ENCODE assay signal across 24 cellular contexts in genomic region chr10:49118450-49118849, GRCh38. TPM values are rescaled to one million over a fixed set of nuclear protein-coding genes. Genes with fewer than 3 reads are reported as not detected.
"Had no signal": no experiment of that assay in that cellular context is flagged by ENCODE, and none has a peak within 500 bp of the region (broad histone marks: within the 10 kb centered on the region; RNA-seq: fewer than 3 reads in every experiment).

No MANE protein-coding gene starts in this region.

- H3K9me3 ChIP-seq: esophagus squamous epithelium, gastroesophageal sphincter, mucosa of descending colon had no signal

- H3K4me3 Mint-ChIP-seq: activated CD4-positive, alpha-beta memory T cell treated with anti-CD3 and anti-CD28 coated beads for 36 hours; activated CD8-positive, alpha-beta memory T cell treated with anti-CD3 and anti-CD28 coated beads, Interleukin-2, amount 10 ng/mL, durations not matched to agents 7 days and 5 days; activated naive CD4-positive, alpha-beta T cell treated with anti-CD3 and anti-CD28 coated beads, Interleukin-2, amount 50 U/mL, for 24 hours; activated T-helper 1 cell treated with anti-CD3 and anti-CD28 coated beads, Interleukin-12 subunit alpha, Interleukin-12 subunit beta, Interleukin-2, Interleukin-4 antibody, amounts not matched to agents 30 ng/mL and 10 ng/mL and 1 ng/mL, durations not matched to agents 14 hours and 24 hours and 36 hours; memory B cell had no signal

- H3K4me1 Mint-ChIP-seq: memory B cell had no signal

- DNase-seq: activated CD4-positive, alpha-beta memory T cell treated with anti-CD3 and anti-CD28 coated beads for 36 hours; activated CD4-positive, alpha-beta T cell treated with anti-CD3 and anti-CD28 coated beads for 48 hours; activated CD8-positive, alpha-beta memory T cell treated with anti-CD3 and anti-CD28 coated beads, Interleukin-2, amount 10 ng/mL, durations not matched to agents 7 days and 5 days; activated gamma-delta T cell treated with Interleukin-2 at 50 U/mL for 16 hours; aorta; brain microvascular endothelial cell; dermis blood vessel endothelial cell; effector memory CD4-positive, alpha-beta T cell; esophagus squamous epithelium; left cardiac atrium; mucosa of descending colon; stimulated activated CD4-positive, alpha-beta T cell treated with anti-CD3 and anti-CD28 coated beads, Interleukin-4, amount 100 ng/mL, for 1 hour; stimulated activated naive CD8-positive, alpha-beta T cell treated with anti-CD3 and anti-CD28 coated beads, Interleukin-15, Interleukin-2, amounts not matched to agents 100 U/mL and 50 U/mL, for 24 hours had no signal

- H3K27ac Mint-ChIP-seq: activated CD4-positive, alpha-beta memory T cell treated with anti-CD3 and anti-CD28 coated beads for 36 hours; activated CD8-positive, alpha-beta memory T cell treated with anti-CD3 and anti-CD28 coated beads, Interleukin-2, amount 10 ng/mL, durations not matched to agents 7 days and 5 days; activated naive CD4-positive, alpha-beta T cell treated with anti-CD3 and anti-CD28 coated beads, Interleukin-2, amount 50 U/mL, for 24 hours; activated T-helper 1 cell treated with anti-CD3 and anti-CD28 coated beads, Interleukin-12 subunit alpha, Interleukin-12 subunit beta, Interleukin-2, Interleukin-4 antibody, amounts not matched to agents 30 ng/mL and 10 ng/mL and 1 ng/mL, durations not matched to agents 14 hours and 24 hours and 36 hours; memory B cell; progenitor cell of endocrine pancreas had no signal

- H3K9me3 Mint-ChIP-seq: activated CD4-positive, alpha-beta memory T cell treated with anti-CD3 and anti-CD28 coated beads for 36 hours; activated naive CD4-positive, alpha-beta T cell treated with anti-CD3 and anti-CD28 coated beads, Interleukin-2, amount 50 U/mL, for 24 hours; activated T-helper 1 cell treated with anti-CD3 and anti-CD28 coated beads, Interleukin-12 subunit alpha, Interleukin-12 subunit beta, Interleukin-2, Interleukin-4 antibody, amounts not matched to agents 30 ng/mL and 10 ng/mL and 1 ng/mL, durations not matched to agents 14 hours and 24 hours and 36 hours had no signal

- H3K36me3 Mint-ChIP-seq: activated CD4-positive, alpha-beta memory T cell treated with anti-CD3 and anti-CD28 coated beads for 36 hours; activated CD8-positive, alpha-beta memory T cell treated with anti-CD3 and anti-CD28 coated beads, Interleukin-2, amount 10 ng/mL, durations not matched to agents 7 days and 5 days; activated naive CD4-positive, alpha-beta T cell treated with anti-CD3 and anti-CD28 coated beads, Interleukin-2, amount 50 U/mL, for 24 hours; memory B cell had no signal

- H3K27me3 ChIP-seq: brain microvascular endothelial cell, gastroesophageal sphincter had no signal

- H3K27ac ChIP-seq: brain microvascular endothelial cell, esophagus squamous epithelium, gastroesophageal sphincter had no signal

- H3K4me3 ChIP-seq: esophagus squamous epithelium, gastroesophageal sphincter, mucosa of descending colon had no signal

- H3K36me3 ChIP-seq: brain microvascular endothelial cell, esophagus squamous epithelium, gastroesophageal sphincter had no signal

RNA-seq across cellular contexts. Expression of gene FAM170B, which starts 15.4 kb away (rescaled TPM):
- total RNA-seq: activated CD4-positive, alpha-beta memory T cell treated with anti-CD3 and anti-CD28 coated beads for 36 hours; activated CD8-positive, alpha-beta memory T cell treated with anti-CD3 and anti-CD28 coated beads, Interleukin-2, amount 10 ng/mL, durations not matched to agents 7 days and 5 days; activated T-helper 1 cell treated with anti-CD3 and anti-CD28 coated beads, Interleukin-12 subunit alpha, Interleukin-12 subunit beta, Interleukin-2, Interleukin-4 antibody, amounts not matched to agents 30 ng/mL and 10 ng/mL and 1 ng/mL, durations not matched to agents 14 hours and 24 hours and 36 hours; aorta; dermis blood vessel endothelial cell; endothelial cell of umbilical vein; esophagus squamous epithelium; gastroesophageal sphincter; left cardiac atrium; liver; mucosa of descending colon; osteoblast; progenitor cell of endocrine pancreas; subcutaneous adipose tissue; ureter had no signal
- polyA plus RNA-seq: aorta, endothelial cell of umbilical vein, liver, neural cell had no signal
